Comparison of ENCODE assay signal across 15 cellular contexts in the genomic region with DNA sequence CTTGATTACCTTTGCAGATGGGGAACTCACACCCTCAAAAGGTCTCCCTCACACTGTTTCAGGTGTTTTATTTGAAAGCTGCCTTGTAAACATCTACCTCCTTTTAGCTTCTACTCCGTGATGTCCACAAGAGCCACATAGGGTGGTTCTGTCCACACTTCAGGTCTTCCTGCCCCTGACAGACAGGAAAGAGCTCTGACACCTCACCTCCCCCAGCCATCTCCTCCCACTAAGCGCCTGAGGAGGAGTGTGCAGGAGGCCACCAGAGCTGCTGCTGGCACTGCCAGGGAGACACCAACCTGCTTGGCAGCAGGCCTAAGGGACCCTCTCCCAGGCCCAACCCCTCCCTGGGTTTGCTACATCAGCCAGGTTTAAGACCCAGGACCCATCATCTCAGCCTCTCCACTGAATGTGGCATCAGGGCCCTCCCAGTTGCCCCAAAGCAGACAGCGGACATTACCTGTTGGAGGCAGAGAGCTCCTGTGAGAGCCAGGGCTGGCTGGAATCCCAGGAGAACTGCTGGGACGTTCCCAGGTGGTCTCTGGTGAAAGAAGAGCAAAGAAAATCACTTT.
DNase-seq lines count a peak whose midpoint lies in the region; ATAC-seq and TF ChIP-seq lines count a peak whose summit lies in the region.
"Had no signal": no experiment of that assay in that cellular context is flagged by ENCODE, and none has a peak within 500 bp of the region (broad histone marks: within the 10 kb centered on the region; RNA-seq: fewer than 3 reads in every experiment).

No MANE protein-coding gene starts in this region.

- no peaks in the 10 kb centered on the region for H3K9me3 Mint-ChIP-seq in natural killer cell
- H3K9me3 Mint-ChIP-seq: HFFc6 had no signal

- peaks cover 24 to 94% (median 78%) of the 10 kb centered on the region in 11 experiments for H3K36me3 ChIP-seq in BLaER1 treated with 17β-estradiol and CSF1 and Interleukin-3, amounts not matched to agents 10 nM and 100 nM

- H3K9me3 ChIP-seq in BLaER1 treated with 17β-estradiol and CSF1 and Interleukin-3, amounts not matched to agents 10 nM and 100 nM (replicated peaks in 1 of 11) = no peaks in the 10 kb centered on the region

- H3K27me3 Mint-ChIP-seq in natural killer cell (ENCODE audit: low read depth in 2 of 2) = no peaks in the 10 kb centered on the region
- H3K27me3 Mint-ChIP-seq: CD4-positive, CD25-positive, alpha-beta regulatory T cell had no signal

- peak overlapping the region in 5 of 11 experiments; percentile 18 to 39 (median 29); a peak in 7 of 22 replicates for H3K4me2 ChIP-seq in BLaER1 treated with 17β-estradiol and CSF1 and Interleukin-3, amounts not matched to agents 10 nM and 100 nM

- peaks cover 24 to 100% (median 97%) of the 10 kb centered on the region in 11 experiments for H4K20me1 ChIP-seq in BLaER1 treated with 17β-estradiol and CSF1 and Interleukin-3, amounts not matched to agents 10 nM and 100 nM

- H3K27ac ChIP-seq in BLaER1 treated with 17β-estradiol and CSF1 and Interleukin-3, amounts not matched to agents 10 nM and 100 nM = peak overlapping the region in 8 of 11 experiments; percentile 8 to 50 (median 33); a peak in 11 of 22 replicates
- H3K27ac ChIP-seq in caudate nucleus (ENCODE audit: low read depth, low read length) = peak overlapping the region; percentile 52
- H3K27ac ChIP-seq: 22Rv1, HL-60 had no signal

- H3K27ac Mint-ChIP-seq in natural killer cell = peak overlapping the region; percentile 83 to 88
- H3K27ac Mint-ChIP-seq: CD4-positive, CD25-positive, alpha-beta regulatory T cell; HFFc6 had no signal

- TF ChIP-seq CTCF in natural killer cell (IDR thresholded peaks at IDR 0.05) = no peak

- H3K4me3 ChIP-seq in BLaER1 treated with 17β-estradiol and CSF1 and Interleukin-3, amounts not matched to agents 10 nM and 100 nM = no peak overlapping the region

- peaks cover 5% of the 10 kb centered on the region for H3K36me3 Mint-ChIP-seq in natural killer cell
- H3K36me3 Mint-ChIP-seq: CD4-positive, CD25-positive, alpha-beta regulatory T cell had no signal

- no peak for DNase-seq in caudate nucleus (lab: John Stamatoyannopoulos, UW)
- no peak for DNase-seq in natural killer cell
- DNase-seq in posterior vena cava (ENCODE audit: low spot score) = peak; percentile 58
- no peak for DNase-seq in NCI-H748 treated with DMSO at 0.1 percent for 48 hours (lab: John Stamatoyannopoulos, UW)
- DNase-seq in NCI-H2029 (lab: John Stamatoyannopoulos, UW) = no peak
- DNase-seq in amygdala (lab: John Stamatoyannopoulos, UW) = no peak
- DNase-seq in SIG-M5 (lab: John Stamatoyannopoulos, UW) = no peak
- DNase-seq: CD4-positive, CD25-positive, alpha-beta regulatory T cell; DMS 273 treated with DMSO at 0.1 percent for 48 hours; DMS79; HCEC 1CT; HFFc6 had no signal

- H3K27me3 ChIP-seq in BLaER1 treated with 17β-estradiol and CSF1 and Interleukin-3, amounts not matched to agents 10 nM and 100 nM = no peaks in the 10 kb centered on the region

- peak; percentile 31 to 74 (median 63) for ATAC-seq in natural killer cell

- peaks cover 56 to 61% of the 10 kb centered on the region in 2 donors for H3K4me1 Mint-ChIP-seq in natural killer cell
- H3K4me1 Mint-ChIP-seq: CD4-positive, CD25-positive, alpha-beta regulatory T cell had no signal

- H3K9ac ChIP-seq in BLaER1 treated with 17β-estradiol and CSF1 and Interleukin-3, amounts not matched to agents 10 nM and 100 nM = peak overlapping the region in 2 of 11 experiments; percentile 38 to 39; a peak in 3 of 22 replicates

- H3K4me3 Mint-ChIP-seq in natural killer cell = peak overlapping the region; percentile 60
- H3K4me3 Mint-ChIP-seq: CD4-positive, CD25-positive, alpha-beta regulatory T cell; HFFc6 had no signal

- H3K4me1 ChIP-seq in BLaER1 treated with 17β-estradiol and CSF1 and Interleukin-3, amounts not matched to agents 10 nM and 100 nM = peaks cover 66 to 100% (median 95%) of the 10 kb centered on the region in 10 experiments

- intact Hi-C loops in natural killer cell (cut with micrococcal nuclease) = loop anchor here (10.0 kb wide), 1 partner anchor 133 kb away; no protein-coding TSS in a partner anchor
- intact Hi-C loops in posterior vena cava (cut with DNase I) = loop anchor here in 1 of 2 donors (10.0 kb wide), 1 partner anchor 243 kb away; no protein-coding TSS in a partner anchor
